Comparison of ENCODE assay signal across 9 cellular contexts in genomic region chr6:47483853-47484546, GRCh38. TPM values are rescaled to one million over a fixed set of nuclear protein-coding genes. Genes with fewer than 3 reads are reported as not detected.
DNase-seq lines count a peak whose midpoint lies in the region; ATAC-seq and TF ChIP-seq lines count a peak whose summit lies in the region.
"Had no signal": no experiment of that assay in that cellular context is flagged by ENCODE, and none has a peak within 500 bp of the region (broad histone marks: within the 10 kb centered on the region; RNA-seq: fewer than 3 reads in every experiment).

No MANE protein-coding gene starts in this region.

- intact Hi-C loops in heart left ventricle (cut with DNase I), result no loop called here

- 36 to 59% (median 51%) methylated on average over 1 of the region's 1 CpG for WGBS in heart left ventricle, 4 donors

- H3K36me3 ChIP-seq in heart left ventricle, result no peaks in the 10 kb centered on the region
- H3K36me3 ChIP-seq in MM.1S (replicated peaks; ENCODE audit: insufficient read depth, low read length), result no peaks in the 10 kb centered on the region; the same call in 1 of the 2 replicates

- H3K4me1 Mint-ChIP-seq in activated naive CD8-positive, alpha-beta T cell treated with anti-CD3 and anti-CD28 coated beads, Interleukin-2, amount 50 U/mL, for 24 hours, result peaks cover 62% of the 10 kb centered on the region
- peaks cover 43% of the 10 kb centered on the region for H3K4me1 Mint-ChIP-seq in nephron

- peak overlapping the region; percentile 15 for H3K27ac Mint-ChIP-seq in activated naive CD8-positive, alpha-beta T cell treated with anti-CD3 and anti-CD28 coated beads, Interleukin-2, amount 50 U/mL, for 24 hours
- H3K27ac Mint-ChIP-seq in nephron, result peak overlapping the region; percentile 11 to 78 (median 71)

- H3K27ac ChIP-seq in heart left ventricle (peak overlapping the region in 1 of 12 donors; percentile 24), MM.1S (ENCODE audit: low read length) (no peak overlapping the region)

- no peaks in the 10 kb centered on the region for H3K9me3 Mint-ChIP-seq in activated naive CD8-positive, alpha-beta T cell treated with anti-CD3 and anti-CD28 coated beads, Interleukin-2, amount 50 U/mL, for 24 hours
- no peaks in the 10 kb centered on the region for H3K9me3 Mint-ChIP-seq in nephron
- H3K9me3 Mint-ChIP-seq: neural crest cell had no signal

- H3K4me1 ChIP-seq in heart left ventricle, result peaks cover 0 to 42% (median 24%) of the 10 kb centered on the region in 12 donors
- peaks cover 15% of the 10 kb centered on the region; the same call in 1 of the 2 replicates for H3K4me1 ChIP-seq in MM.1S (ENCODE audit: low read length)

- H3K79me2 ChIP-seq in MM.1S (ENCODE audit: low read length), result peaks cover 99% of the 10 kb centered on the region

- no peak overlapping the region for H3K4me2 ChIP-seq in MM.1S (ENCODE audit: low read depth, low read length)

- no peaks in the 10 kb centered on the region for H3K36me3 Mint-ChIP-seq in activated naive CD8-positive, alpha-beta T cell treated with anti-CD3 and anti-CD28 coated beads, Interleukin-2, amount 50 U/mL, for 24 hours (ENCODE audit: low read depth)
- no peaks in the 10 kb centered on the region for H3K36me3 Mint-ChIP-seq in nephron (ENCODE audit: low read depth)

- TF ChIP-seq CTCF in nephron (IDR thresholded peaks at IDR 0.05; ENCODE audit: unreplicated experiment in 3 of 3) (no peak), heart left ventricle (IDR thresholded peaks at IDR 0.05) (no peak), MM.1S (IDR thresholded peaks at IDR 0.05; ENCODE audit: low read length) (no peak)

- H3K27me3 ChIP-seq in heart left ventricle (no peaks in the 10 kb centered on the region), MM.1S (replicated peaks; ENCODE audit: insufficient read depth, low read length) (no peaks in the 10 kb centered on the region)

- TF ChIP-seq POLR2A in heart left ventricle (IDR thresholded peaks at IDR 0.05), result no peak

- H2AFZ ChIP-seq in MM.1S (ENCODE audit: low read length), result no peak overlapping the region

- peaks cover 11% of the 10 kb centered on the region; the same call in 1 of the 2 replicates for H4K20me1 ChIP-seq in MM.1S (ENCODE audit: insufficient read depth, low read length)

- H3K4me3 Mint-ChIP-seq in activated naive CD8-positive, alpha-beta T cell treated with anti-CD3 and anti-CD28 coated beads, Interleukin-2, amount 50 U/mL, for 24 hours, result no peak overlapping the region
- H3K4me3 Mint-ChIP-seq in nephron, result peak overlapping the region in 2 of 3 experiments; percentile 6 to 39

- peak; percentile 51 for ATAC-seq in GM19351 (IDR thresholded peaks at IDR 0.05; ENCODE audit: unreplicated experiment)
- peak; percentile 54 for ATAC-seq in HG03139 (IDR thresholded peaks at IDR 0.05; ENCODE audit: unreplicated experiment)
- ATAC-seq in activated naive CD8-positive, alpha-beta T cell treated with anti-CD3 and anti-CD28 coated beads, Interleukin-2, amount 50 U/mL, for 24 hours, result no peak
- no peak for ATAC-seq in heart left ventricle

- H3K27me3 Mint-ChIP-seq in activated naive CD8-positive, alpha-beta T cell treated with anti-CD3 and anti-CD28 coated beads, Interleukin-2, amount 50 U/mL, for 24 hours, result no peaks in the 10 kb centered on the region
- no peaks in the 10 kb centered on the region for H3K27me3 Mint-ChIP-seq in nephron (ENCODE audit: low read depth)

- no peak for DNase-seq in activated naive CD8-positive, alpha-beta T cell treated with anti-CD3 and anti-CD28 coated beads, Interleukin-2, amount 50 U/mL, for 24 hours
- DNase-seq in heart left ventricle (no peak), NAMALWA (ENCODE audit: low spot score) (no peak), MM.1S (no peak), activated gamma-delta T cell treated with Interleukin-2 at 50 U/mL for 16 hours (no peak)

- H3K4me3 ChIP-seq in heart left ventricle (no peak overlapping the region), MM.1S (ENCODE audit: low read length) (no peak overlapping the region)

- H3K9me2 ChIP-seq in MM.1S (replicated peaks; ENCODE audit: insufficient read depth, low read length), result no peaks in the 10 kb centered on the region

- H3K9me3 ChIP-seq in heart left ventricle (no peaks in the 10 kb centered on the region), MM.1S (replicated peaks; ENCODE audit: insufficient read depth, low read length) (no peaks in the 10 kb centered on the region)

- no peak overlapping the region for H3K9ac ChIP-seq in MM.1S (ENCODE audit: low read length)

- peaks cover under 1% of the 10 kb centered on the region; the same call in 1 of the 2 replicates for H3F3A ChIP-seq in MM.1S (ENCODE audit: insufficient read depth, low read length)

RNA-seq across cellular contexts. Expression of gene CD2AP, which starts 6.4 kb away (rescaled TPM):
- total RNA-seq in heart left ventricle, result 10 to 100 TPM in 8 of 9 donors, 1 to 10 TPM in 1; 9.7 to 18.0 (median 13.7) TPM
- polyA plus RNA-seq in heart left ventricle, result 10 to 100 TPM in 1 of 2 donors, 1 to 10 TPM in 1; 6.4 to 10.5 TPM

Comparison
In these comparisons a context has a peak if more than half of its experiments do, and no peak if none do; other contexts are left out.
1. ATAC-seq: peak in GM19351 (single experiment) and HG03139 (single experiment); none in activated naive CD8-positive, alpha-beta T cell treated with anti-CD3 and anti-CD28 coated beads, Interleukin-2, amount 50 U/mL, for 24 hours (single experiment) and heart left ventricle (0 of 4).